In the genomic region with DNA sequence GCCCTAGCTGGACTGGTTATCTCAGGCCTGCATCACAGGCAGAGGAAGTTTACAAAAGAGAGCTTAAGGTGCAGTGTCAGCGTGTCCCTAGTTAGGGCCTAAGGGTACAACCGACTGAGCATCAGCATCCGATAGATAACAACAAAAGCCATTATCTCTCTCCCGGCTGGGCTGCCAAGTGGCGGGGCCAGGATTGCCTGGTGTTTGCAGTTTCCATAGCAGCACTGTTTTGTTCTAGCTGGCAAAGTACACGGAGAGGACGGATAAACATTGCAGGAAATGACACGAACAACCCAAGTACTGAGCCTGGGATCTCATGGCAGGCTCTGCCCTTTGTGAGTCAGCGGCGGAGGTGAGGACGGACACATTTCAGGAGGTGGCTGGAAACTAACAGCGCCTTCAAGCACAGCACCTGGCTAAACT, we compare ENCODE assay signal across 9 cellular contexts.
DNase-seq lines count a peak whose midpoint lies in the region; ATAC-seq, FAIRE-seq and TF ChIP-seq lines count a peak whose summit lies in the region.
"Had no signal": no experiment of that assay in that cellular context is flagged by ENCODE, and none has a peak within 500 bp of the region (broad histone marks: within the 10 kb centered on the region; RNA-seq: fewer than 3 reads in every experiment).

No MANE protein-coding gene starts in this region.

- H3K9me1 ChIP-seq in keratinocyte (ENCODE audit: control insufficient read depth, extremely low read depth, insufficient read depth, low read length): no peaks in the 10 kb centered on the region

- POLR2A ChIA-PET in MCF 10A (lab: Yijun Ruan, JAX): interaction anchor here (0.7 to 1.6 kb wide), 3 partner anchors 10 to 13 kb away, joined by 3 to 8 read pairs (median 6); no protein-coding TSS in a partner anchor

- H3K79me2 ChIP-seq in keratinocyte (ENCODE audit: control insufficient read depth, insufficient read depth, low read length) (no peaks in the 10 kb centered on the region), smooth muscle cell (ENCODE audit: low read depth) (no peaks in the 10 kb centered on the region)

- no peaks in the 10 kb centered on the region for H3K36me3 Mint-ChIP-seq in MCF 10A (ENCODE audit: insufficient read depth, unreplicated experiment)
- no peaks in the 10 kb centered on the region for H3K36me3 Mint-ChIP-seq in activated T-cell treated with anti-CD3 and anti-CD28 coated beads, Interleukin-2, amount 50 U/mL, for 72 hours (ENCODE audit: insufficient read depth in 2 of 2)

- H3K4me3 ChIP-seq in keratinocyte (ENCODE audit: control insufficient read depth in 2 of 3, extremely low read depth in 1 of 3, insufficient read depth in 2 of 3, low read depth in 1 of 3, low read length in 3 of 3) (peak overlapping the region in 2 of 3 experiments; percentile 43 to 52), smooth muscle cell (no peak overlapping the region)

- H3K36me3 ChIP-seq in keratinocyte (ENCODE audit: control insufficient read depth in 2 of 2, extremely low read depth in 1 of 2, insufficient read depth in 2 of 2, low read length in 2 of 2) (no peaks in the 10 kb centered on the region), smooth muscle cell (ENCODE audit: low read depth) (no peaks in the 10 kb centered on the region)

- H3F3A ChIP-seq in smooth muscle cell (ENCODE audit: low read depth): no peaks in the 10 kb centered on the region

- H3K9me3 Mint-ChIP-seq in MCF 10A (ENCODE audit: unreplicated experiment): no peaks in the 10 kb centered on the region
- H3K9me3 Mint-ChIP-seq in activated T-cell treated with anti-CD3 and anti-CD28 coated beads, Interleukin-2, amount 50 U/mL, for 72 hours: no peaks in the 10 kb centered on the region

- no TSS peak for BruUV-seq in MCF 10A (replicated peaks; lab: Mats Ljungman, UMichigan)

- no peak for ATAC-seq in HG02642 (IDR thresholded peaks at IDR 0.05; ENCODE audit: poor library complexity, unreplicated experiment)
- ATAC-seq in activated T-cell treated with anti-CD3 and anti-CD28 coated beads, Interleukin-2, amount 50 U/mL, for 72 hours (replicated peaks in 1 of 2): no peak

- CTCF ChIA-PET in MCF 10A (lab: Yijun Ruan, JAX): interaction anchor here (0.5 to 2.8 kb wide), 6 partner anchors 14 to 1058 kb away, joined by 3 to 11 read pairs (median 4); no protein-coding TSS in a partner anchor

- H3K27ac ChIP-seq in keratinocyte (ENCODE audit: control insufficient read depth, insufficient read depth, low read length): peak overlapping the region; percentile 81
- peak overlapping the region; percentile 87 for H3K27ac ChIP-seq in smooth muscle cell (ENCODE audit: low read depth)

- intact Hi-C loops in MCF 10A (cut with micrococcal nuclease): loop anchor here (10.0 kb wide), 1 partner anchor 876 kb away; no protein-coding TSS in a partner anchor

- H3K27me3 ChIP-seq in keratinocyte (ENCODE audit: control insufficient read depth, extremely low read depth, insufficient read depth, low read length): no peaks in the 10 kb centered on the region
- no peaks in the 10 kb centered on the region for H3K27me3 ChIP-seq in smooth muscle cell (ENCODE audit: low read depth)

- H3K27ac Mint-ChIP-seq in MCF 10A (ENCODE audit: low read depth, unreplicated experiment): peak overlapping the region; percentile 73
- H3K27ac Mint-ChIP-seq in activated T-cell treated with anti-CD3 and anti-CD28 coated beads, Interleukin-2, amount 50 U/mL, for 72 hours: no peak overlapping the region

- 20% methylated on average over 12 of the region's 12 CpGs for whole genome bisulfite sequencing in smooth muscle cell (ENCODE audit: low lambda C conversion rate)

- H2AFZ ChIP-seq in keratinocyte (ENCODE audit: control insufficient read depth, low read length) (peak overlapping the region; percentile 71), smooth muscle cell (ENCODE audit: low read depth) (no peak overlapping the region)

- H3K4me3 Mint-ChIP-seq in MCF 10A (ENCODE audit: unreplicated experiment): no peak overlapping the region
- H3K4me3 Mint-ChIP-seq in activated T-cell treated with anti-CD3 and anti-CD28 coated beads, Interleukin-2, amount 50 U/mL, for 72 hours: no peak overlapping the region

- H3K9ac ChIP-seq in keratinocyte (ENCODE audit: control insufficient read depth, extremely low read depth, insufficient read depth, low read length): peak overlapping the region; percentile 72
- peak overlapping the region; percentile 82 for H3K9ac ChIP-seq in smooth muscle cell (ENCODE audit: low read depth)

- peaks cover 15% of the 10 kb centered on the region for H3K4me1 ChIP-seq in keratinocyte (ENCODE audit: control insufficient read depth, extremely low read depth, insufficient read depth, low read length)
- peaks cover 7% of the 10 kb centered on the region for H3K4me1 ChIP-seq in smooth muscle cell (ENCODE audit: low read depth)

- no peaks in the 10 kb centered on the region for H3K27me3 Mint-ChIP-seq in MCF 10A (ENCODE audit: insufficient read depth, unreplicated experiment)
- peaks cover 8% of the 10 kb centered on the region for H3K27me3 Mint-ChIP-seq in activated T-cell treated with anti-CD3 and anti-CD28 coated beads, Interleukin-2, amount 50 U/mL, for 72 hours (ENCODE audit: low read depth)

- peaks cover 6% of the 10 kb centered on the region for H3K4me1 Mint-ChIP-seq in MCF 10A (ENCODE audit: insufficient read depth, unreplicated experiment)
- no peaks in the 10 kb centered on the region for H3K4me1 Mint-ChIP-seq in activated T-cell treated with anti-CD3 and anti-CD28 coated beads, Interleukin-2, amount 50 U/mL, for 72 hours (ENCODE audit: low read depth)

- DNase-seq in Caki2 (ENCODE audit: low read depth) (peak; percentile 68), NCI-H2107 treated with DMSO at 0.1 percent for 48 hours (lab: John Stamatoyannopoulos, UW; ENCODE audit: unreplicated experiment) (peak; percentile 92), MCF 10A (ENCODE audit: unreplicated experiment) (peak; percentile 89), keratinocyte (ENCODE audit: low read depth, low spot score) (peak; percentile 11), smooth muscle cell (lab: John Stamatoyannopoulos, UW; ENCODE audit: unreplicated experiment) (no peak), foreskin melanocyte (no peak)
- no peak for DNase-seq in activated T-cell treated with anti-CD3 and anti-CD28 coated beads, Interleukin-2, amount 50 U/mL, for 72 hours

- in situ Hi-C loops in Caki2 (cut with HindIII; ENCODE audit: low pct_unique_long_range_greater_than_20kb, low sequenced_read_pairs): no loop called here

- dilution Hi-C loops in keratinocyte (cut with MboI; ENCODE audit: extremely low pct_ligation_motif_present, low sequenced_read_pairs): no loop called here

- FAIRE-seq in keratinocyte (lab: Jason Lieb, UNC): peak; percentile 95
- FAIRE-seq: GM18507 had no signal

- H4K20me1 ChIP-seq in keratinocyte (ENCODE audit: control insufficient read depth, extremely low read depth, insufficient read depth, low read length) (no peaks in the 10 kb centered on the region), smooth muscle cell (ENCODE audit: low read depth) (no peaks in the 10 kb centered on the region)

- H3K9me3 ChIP-seq in keratinocyte (ENCODE audit: control insufficient read depth, low read depth, low read length) (no peaks in the 10 kb centered on the region), smooth muscle cell (replicated peaks; ENCODE audit: low read depth) (no peaks in the 10 kb centered on the region)

- TF ChIP-seq CTCF in MCF 10A (IDR thresholded peaks at IDR 0.05; ENCODE audit: unreplicated experiment) (no peak), keratinocyte (optimal IDR thresholded peaks at IDR 0.05 in 1 of 3, IDR thresholded peaks at IDR 0.05 in 1 of 3, conservative IDR thresholded peaks at IDR 0.05 in 1 of 3; ENCODE audit: extremely low read depth in 1 of 3, insufficient read depth in 2 of 3, low read length in 3 of 3) (no peak), smooth muscle cell (IDR thresholded peaks at IDR 0.05; ENCODE audit: borderline replicate concordance, insufficient read depth, poor library complexity, severe bottlenecking) (no peak)

- H3K4me2 ChIP-seq in keratinocyte (ENCODE audit: control insufficient read depth, extremely low read depth, insufficient read depth, low read depth, low read length): peak overlapping the region; percentile 80
- peak overlapping the region; percentile 62 for H3K4me2 ChIP-seq in smooth muscle cell

Comparison
In these comparisons a context has a peak if more than half of its experiments do, and no peak if none do; other contexts are left out.
1. DNase-seq: peak in Caki2 (single experiment), NCI-H2107 treated with DMSO at 0.1 percent for 48 hours (single experiment), MCF 10A (single experiment) and keratinocyte (single experiment); none in smooth muscle cell (single experiment), foreskin melanocyte (single experiment) and activated T-cell treated with anti-CD3 and anti-CD28 coated beads, Interleukin-2, amount 50 U/mL, for 72 hours (0 of 2).